Comparison of ENCODE assay signal across 8 cellular contexts in the genomic region with DNA sequence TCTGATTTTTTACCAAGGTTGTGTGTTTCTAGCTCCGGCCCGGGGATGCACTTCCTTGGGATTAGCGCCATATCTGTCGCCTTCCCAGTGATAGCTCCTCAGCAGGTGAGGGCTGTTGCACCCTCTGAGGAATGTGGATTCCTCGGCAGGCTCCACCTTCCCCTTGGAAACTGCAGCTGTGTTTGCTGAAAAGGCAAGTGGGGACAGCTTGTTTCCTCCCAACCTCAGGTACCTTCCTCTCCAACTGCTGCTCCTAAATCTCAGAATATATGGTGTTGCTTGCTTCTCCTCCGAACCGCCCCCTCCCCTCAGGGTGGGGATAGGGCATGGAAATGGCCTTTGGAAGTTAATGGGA. TPM values are rescaled to one million over a fixed set of nuclear protein-coding genes. Genes with fewer than 3 reads are reported as not detected.
DNase-seq lines count a peak whose midpoint lies in the region; ATAC-seq and TF ChIP-seq lines count a peak whose summit lies in the region.

No MANE protein-coding gene starts in this region.

- H3K9ac ChIP-seq in SU-DHL-6 (ENCODE audit: low read length) = no peak overlapping the region

- DNase-seq in NCI-H1417 (lab: John Stamatoyannopoulos, UW) = peak in 2 of 3 experiments; percentile 14 to 33
- no peak for DNase-seq in NCI-H1417 treated with DMSO at 0.1 percent for 48 hours (lab: John Stamatoyannopoulos, UW)
- no peak for DNase-seq in fibroblast of villous mesenchyme (ENCODE audit: low read depth)
- DNase-seq in putamen (ENCODE audit: low spot score) = peak; percentile 30
- no peak for DNase-seq in NOMO-1 (lab: John Stamatoyannopoulos, UW; ENCODE audit: unreplicated experiment in 2 of 2)
- DNase-seq in NK-92 (lab: John Stamatoyannopoulos, UW; ENCODE audit: unreplicated experiment) = no peak

- H3K79me2 ChIP-seq in SU-DHL-6 (ENCODE audit: insufficient read depth, low read length) = no peaks in the 10 kb centered on the region

- peak overlapping the region; percentile 54 for H3K4me2 ChIP-seq in SU-DHL-6 (ENCODE audit: low read depth, low read length, poor library complexity, severe bottlenecking)

- H2AFZ ChIP-seq in SU-DHL-6 (ENCODE audit: low read depth, low read length, severe bottlenecking) = no peak overlapping the region

- no peaks in the 10 kb centered on the region for H3F3A ChIP-seq in SU-DHL-6 (ENCODE audit: insufficient read depth)

- H3K4me3 ChIP-seq in SU-DHL-6 (ENCODE audit: insufficient read depth, low read length, poor library complexity, severe bottlenecking) (no peak overlapping the region), fibroblast of villous mesenchyme (ENCODE audit: low read depth, low read length) (peak overlapping the region; percentile 77)

- no peaks in the 10 kb centered on the region for H4K20me1 ChIP-seq in SU-DHL-6 (ENCODE audit: low read depth, low read length)

- no peak for TF ChIP-seq CTCF in SU-DHL-6 (IDR thresholded peaks at IDR 0.05; ENCODE audit: insufficient read depth, low read length, poor library complexity, severe bottlenecking)
- TF ChIP-seq CTCF in fibroblast of villous mesenchyme (IDR thresholded peaks at IDR 0.05; ENCODE audit: insufficient read depth, low read depth, low read length) = no peak

- H3K9me3 ChIP-seq in SU-DHL-6 (ENCODE audit: insufficient read depth, low read length) = no peaks in the 10 kb centered on the region

- ATAC-seq in HG02938 (IDR thresholded peaks at IDR 0.05; ENCODE audit: unreplicated experiment) = no peak

- no peaks in the 10 kb centered on the region for H3K9me2 ChIP-seq in SU-DHL-6 (replicated peaks; ENCODE audit: insufficient read depth, low read length)

- no peaks in the 10 kb centered on the region for H3K36me3 ChIP-seq in SU-DHL-6 (ENCODE audit: low read length)

- H3K27ac ChIP-seq in SU-DHL-6 (ENCODE audit: low read depth, low read length) = no peak overlapping the region

- no peaks in the 10 kb centered on the region; the same call in 1 of the 2 replicates for H3K27me3 ChIP-seq in SU-DHL-6 (ENCODE audit: low read length)

RNA-seq across cellular contexts. Expression of gene SLC1A1, which starts 1.3 kb away (rescaled TPM):
- 17.7 and 34.1 TPM in 2 replicates for total RNA-seq in fibroblast of villous mesenchyme

Comparison
In these comparisons a context has a peak if more than half of its experiments do, and no peak if none do; other contexts are left out.
1. DNase-seq: peak in NCI-H1417 (2 of 3) and putamen (single experiment); none in NCI-H1417 treated with DMSO at 0.1 percent for 48 hours (single experiment), fibroblast of villous mesenchyme (single experiment), NOMO-1 (0 of 2) and NK-92 (single experiment).